In genomic region chr16:4369006-4369766, GRCh38 we compare ENCODE assay signal across 1 cellular context.
TF ChIP-seq lines count a peak whose summit lies in the region.

No MANE protein-coding gene starts in this region.

TF ChIP-seq in SK-N-SH, 30 proteins besides CTCF, POLR2A, EP300 and RAD21 (continued from another document):
- TF ChIP-seq RXRA (IDR thresholded peaks at IDR 0.05; ENCODE audit: borderline replicate concordance, low read depth) (no peak), ZBTB33 (IDR thresholded peaks at IDR 0.05; ENCODE audit: borderline replicate concordance, low read depth) (no peak), FOXM1 (IDR thresholded peaks at IDR 0.05; ENCODE audit: low read depth) (no peak), GABPA (IDR thresholded peaks at IDR 0.05; ENCODE audit: low read depth) (no peak), SMC3 (IDR thresholded peaks at IDR 0.05; ENCODE audit: low read depth, low read length) (0 out of 2 replicates have a peak, but pooled peaks have one; percentile 17), EZH2phosphoT487 (IDR thresholded peaks at IDR 0.05; ENCODE audit: borderline replicate concordance, low read depth) (no peak), RCOR1 (IDR thresholded peaks at IDR 0.05; ENCODE audit: low read length) (peak; percentile 70), POLR2AphosphoS5 (IDR thresholded peaks at IDR 0.05; ENCODE audit: low read depth, low read length) (no peak), FOXJ3 (CRISPR knock-in tag; IDR thresholded peaks at IDR 0.05) (peak; percentile 72; the same call in 1 of the 2 replicates), NRF1 (IDR thresholded peaks at IDR 0.05; ENCODE audit: low read depth, low read length) (no peak), JUND (IDR thresholded peaks at IDR 0.05) (no peak), PBX3 (IDR thresholded peaks at IDR 0.05) (no peak), REST (IDR thresholded peaks at IDR 0.05; ENCODE audit: low read depth, low read length) (no peak), NFIC (IDR thresholded peaks at IDR 0.05; ENCODE audit: borderline replicate concordance) (no peak; the same call in 1 of the 2 replicates), ELF1 (IDR thresholded peaks at IDR 0.05) (no peak), YY1 (IDR thresholded peaks at IDR 0.05; ENCODE audit: low read depth) (no peak), USF1 (IDR thresholded peaks at IDR 0.05; ENCODE audit: borderline replicate concordance, low read depth) (no peak)
